29 cellular contexts compared by ENCODE assay signal in genomic region chr2:14881663-14882327, GRCh38.
"Had no signal": no experiment of that assay in that cellular context is flagged by ENCODE, and none has a peak within 500 bp of the region (broad histone marks: within the 10 kb centered on the region; RNA-seq: fewer than 3 reads in every experiment).

No MANE protein-coding gene starts in this region.

- H3K36me3 Mint-ChIP-seq: mesothelial cell of epicardium; naive thymus-derived CD4-positive, alpha-beta T cell; neural progenitor cell had no signal

- H3K9me3 Mint-ChIP-seq: endodermal cell; mesothelial cell of epicardium; nephron; neural progenitor cell; stimulated activated naive CD8-positive, alpha-beta T cell treated with anti-CD3 and anti-CD28 coated beads, Interleukin-15, amount 100 ng/mL, for 72 hours had no signal

- ATAC-seq: esophagus mucosa; foreskin keratinocyte; heart right ventricle; left lung; mucosa of descending colon; naive thymus-derived CD4-positive, alpha-beta T cell; right lobe of liver; stimulated activated naive CD8-positive, alpha-beta T cell treated with anti-CD3 and anti-CD28 coated beads, Interleukin-15, amount 100 ng/mL, for 72 hours; upper lobe of right lung had no signal

- H3K36me3 ChIP-seq: heart right ventricle, left lung, neural progenitor cell, right lobe of liver, suprapubic skin, transverse colon, upper lobe of right lung, vagina had no signal

- H3K4me1 ChIP-seq: foreskin keratinocyte, heart right ventricle, left lung, neural progenitor cell, right lobe of liver, suprapubic skin, transverse colon, upper lobe of right lung had no signal

- H3K4me1 Mint-ChIP-seq: endodermal cell; mesothelial cell of epicardium; naive thymus-derived CD4-positive, alpha-beta T cell; nephron; neural progenitor cell; stimulated activated naive CD8-positive, alpha-beta T cell treated with anti-CD3 and anti-CD28 coated beads, Interleukin-15, amount 100 ng/mL, for 72 hours had no signal

- H3K4me3 Mint-ChIP-seq: dendritic cell treated with granulocyte-macrophage colony-stimulating factor and Interleukin-4, amounts not matched to agents 40 ng/mL and 50 ng/mL, for 4 days; endodermal cell; mesothelial cell of epicardium; naive thymus-derived CD4-positive, alpha-beta T cell; nephron; neural progenitor cell; stimulated activated naive CD8-positive, alpha-beta T cell treated with anti-CD3 and anti-CD28 coated beads, Interleukin-15, amount 100 ng/mL, for 72 hours had no signal

- DNase-seq: effector CD8-positive, alpha-beta T cell; endodermal cell; foreskin keratinocyte; glutamatergic neuron; heart right ventricle; hippocampal formation; left cardiac atrium; left lung; mesenchymal stem cell; mucosa of descending colon; naive thymus-derived CD4-positive, alpha-beta T cell; right lobe of liver; stimulated activated CD4-positive, alpha-beta T cell treated with anti-CD3 and anti-CD28 coated beads, Interleukin-12 subunit alpha, Interleukin-12 subunit beta, amount 100 ng/mL, for 4 hours; stimulated activated CD4-positive, alpha-beta T cell treated with anti-CD3 and anti-CD28 coated beads, Interleukin-1b, Interleukin-23, amount 100 ng/mL, for 48 hours; stimulated activated CD4-positive, alpha-beta T cell treated with anti-CD3 and anti-CD28 coated beads, Interleukin-4, amount 100 ng/mL, for 1 hour; stimulated activated CD8-positive, alpha-beta memory T cell treated with anti-CD3 and anti-CD28 coated beads, Interleukin-4, amount 100 ng/mL, for 48 hours; stimulated activated naive CD4-positive, alpha-beta T cell; stimulated activated naive CD8-positive, alpha-beta T cell treated with anti-CD3 and anti-CD28 coated beads, Interleukin-15, amount 100 ng/mL, for 72 hours; transverse colon; upper lobe of right lung had no signal

- H2AFZ ChIP-seq: neural progenitor cell had no signal

- H3K27me3 Mint-ChIP-seq: dendritic cell treated with granulocyte-macrophage colony-stimulating factor and Interleukin-4, amounts not matched to agents 40 ng/mL and 50 ng/mL, for 4 days; stimulated activated naive CD8-positive, alpha-beta T cell treated with anti-CD3 and anti-CD28 coated beads, Interleukin-15, amount 100 ng/mL, for 72 hours had no signal

- H3K4me2 ChIP-seq: neural progenitor cell, smooth muscle cell had no signal

- H3K4me3 ChIP-seq: heart right ventricle, left lung, mucosa of descending colon, neural progenitor cell, right lobe of liver, smooth muscle cell, suprapubic skin, transverse colon, upper lobe of right lung, vagina had no signal

- H3K9ac ChIP-seq: neural progenitor cell had no signal

- H3K27me3 ChIP-seq: foreskin keratinocyte, heart right ventricle, left lung, neural progenitor cell, right lobe of liver, suprapubic skin, transverse colon, upper lobe of right lung, vagina had no signal

- H3K27ac ChIP-seq: epithelial cell of prostate, foreskin keratinocyte, heart right ventricle, left lung, neural progenitor cell, right lobe of liver, suprapubic skin, transverse colon, upper lobe of right lung, vagina had no signal

- H3K27ac Mint-ChIP-seq: dendritic cell treated with granulocyte-macrophage colony-stimulating factor and Interleukin-4, amounts not matched to agents 40 ng/mL and 50 ng/mL, for 4 days; endodermal cell; mesothelial cell of epicardium; naive thymus-derived CD4-positive, alpha-beta T cell; nephron; neural progenitor cell; stimulated activated naive CD8-positive, alpha-beta T cell treated with anti-CD3 and anti-CD28 coated beads, Interleukin-15, amount 100 ng/mL, for 72 hours had no signal

- H3K9me3 ChIP-seq: heart right ventricle, left lung, mucosa of descending colon, right lobe of liver, suprapubic skin, transverse colon, upper lobe of right lung, vagina had no signal
